Comparison of ENCODE assay signal across 17 cellular contexts in the genomic region with DNA sequence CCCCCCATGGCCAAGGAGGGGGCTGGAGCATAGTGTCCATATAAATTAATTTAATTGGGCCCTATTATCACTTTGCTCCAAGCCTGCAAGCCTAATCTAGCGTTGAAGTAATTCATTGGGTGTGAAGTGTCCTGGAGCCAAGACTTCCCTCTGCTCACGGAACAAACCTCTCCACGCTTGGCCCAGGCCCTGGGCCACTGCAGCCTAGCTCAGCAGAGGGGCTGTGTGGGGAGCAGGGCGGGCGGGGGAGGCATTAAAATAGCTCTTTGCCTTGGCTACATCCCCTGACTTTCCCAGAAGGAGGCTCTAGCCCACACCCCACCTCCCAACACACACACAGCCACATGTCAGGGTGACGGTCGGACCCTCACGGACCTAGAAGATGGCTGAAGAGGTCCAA.
"Had no signal": no experiment of that assay in that cellular context is flagged by ENCODE, and none has a peak within 500 bp of the region (broad histone marks: within the 10 kb centered on the region; RNA-seq: fewer than 3 reads in every experiment).

No MANE protein-coding gene starts in this region.

- H3K9me3 ChIP-seq: mucosa of descending colon, neutrophil, ovary, right lobe of liver, suprapubic skin, tibial nerve, upper lobe of right lung, vagina had no signal

- H3K4me3 ChIP-seq: coronary artery, mucosa of descending colon, ovary, right lobe of liver, suprapubic skin, tibial nerve, upper lobe of right lung, vagina had no signal

- H3K4me1 ChIP-seq: right lobe of liver, tibial nerve, vagina had no signal

- H3K36me3 ChIP-seq: neutrophil, ovary, right lobe of liver, suprapubic skin, tibial nerve, upper lobe of right lung, vagina had no signal

- ATAC-seq: naive thymus-derived CD8-positive, alpha-beta T cell; right lobe of liver; stimulated activated effector memory CD8-positive, alpha-beta T cell treated with anti-CD3 and anti-CD28 coated beads, Interleukin-12 subunit alpha, Interleukin-12 subunit beta, amount 100 ng/mL, for 72 hours; stimulated activated naive CD8-positive, alpha-beta T cell treated with anti-CD3 and anti-CD28 coated beads, Interleukin-15, Interleukin-2, amounts not matched to agents 100 U/mL and 50 U/mL, for 24 hours; upper lobe of right lung had no signal

- H3K27me3 ChIP-seq: neutrophil, ovary, right lobe of liver, suprapubic skin, tibial nerve, upper lobe of right lung, vagina had no signal

- H3K27ac ChIP-seq: coronary artery, neutrophil, ovary, right lobe of liver, suprapubic skin, tibial nerve, upper lobe of right lung, vagina had no signal

- DNase-seq: effector CD4-positive, alpha-beta T cell; immature natural killer cell; mammary epithelial cell; mucosa of descending colon; naive thymus-derived CD8-positive, alpha-beta T cell; ovary; right lobe of liver; stimulated activated CD4-positive, alpha-beta T cell treated with anti-CD3 and anti-CD28 coated beads, Interleukin-4, amount 100 ng/mL, for 1 hour; stimulated activated CD8-positive, alpha-beta memory T cell treated with anti-CD3 and anti-CD28 coated beads, Interleukin-4, amount 100 ng/mL, for 48 hours; stimulated activated naive CD8-positive, alpha-beta T cell treated with anti-CD3 and anti-CD28 coated beads, Interleukin-15, Interleukin-2, amounts not matched to agents 100 U/mL and 50 U/mL, for 24 hours; upper lobe of right lung had no signal
